In genomic region chr21:29297483-29298347, GRCh38 we compare ENCODE assay signal across 8 cellular contexts. TPM values are rescaled to one million over a fixed set of nuclear protein-coding genes. Genes with fewer than 3 reads are reported as not detected.
DNase-seq lines count a peak whose midpoint lies in the region; ATAC-seq, FAIRE-seq and TF ChIP-seq lines count a peak whose summit lies in the region.

No MANE protein-coding gene starts in this region.

- no peaks in the 10 kb centered on the region for H3K9me3 ChIP-seq in T-helper 17 cell (ENCODE audit: control insufficient read depth, low read length, poor library complexity, severe bottlenecking)
- no peaks in the 10 kb centered on the region for H3K9me3 ChIP-seq in sigmoid colon
- no peaks in the 10 kb centered on the region for H3K9me3 ChIP-seq in small intestine (ENCODE audit: control insufficient read depth, low read depth)

- peaks cover 15% of the 10 kb centered on the region for H3K27me3 Mint-ChIP-seq in GM23338 (ENCODE audit: insufficient read depth, low read depth, poor library complexity)
- H3K27me3 Mint-ChIP-seq in T-helper 17 cell, result no peaks in the 10 kb centered on the region

- H3K27me3 ChIP-seq in GM23338 (ENCODE audit: insufficient read depth) (peaks cover 16% of the 10 kb centered on the region), sigmoid colon (no peaks in the 10 kb centered on the region), small intestine (ENCODE audit: control insufficient read depth in 2 of 2, insufficient read depth in 2 of 2, low read length in 2 of 2) (no peaks in the 10 kb centered on the region)

- H3K36me3 ChIP-seq in GM23338 (ENCODE audit: insufficient read depth) (no peaks in the 10 kb centered on the region), sigmoid colon (no peaks in the 10 kb centered on the region), small intestine (ENCODE audit: control insufficient read depth in 2 of 2, insufficient read depth in 2 of 2, low read length in 2 of 2) (no peaks in the 10 kb centered on the region)

- no peak overlapping the region for H3K27ac Mint-ChIP-seq in GM23338
- peak overlapping the region; percentile 29 for H3K27ac Mint-ChIP-seq in T-helper 17 cell

- peaks cover 29% of the 10 kb centered on the region for H3K4me1 Mint-ChIP-seq in GM23338
- peaks cover 47% of the 10 kb centered on the region for H3K4me1 Mint-ChIP-seq in T-helper 17 cell

- peak overlapping the region; percentile 90 for H3K4me3 ChIP-seq in GM23338
- H3K4me3 ChIP-seq in fibroblast of villous mesenchyme (ENCODE audit: low read depth, low read length), result peak overlapping the region; percentile 82
- peak overlapping the region in 3 of 4 donors; percentile 59 to 96 (median 96) for H3K4me3 ChIP-seq in sigmoid colon
- peak overlapping the region in 1 of 2 donors; percentile 99 for H3K4me3 ChIP-seq in small intestine (ENCODE audit: low read depth in 1 of 2, low read length in 2 of 2)

- H3F3A ChIP-seq in GM23338 (replicated peaks; ENCODE audit: low read depth), result no peaks in the 10 kb centered on the region

- peaks cover 21% of the 10 kb centered on the region for H3K4me1 ChIP-seq in GM23338 (ENCODE audit: insufficient read depth)
- H3K4me1 ChIP-seq in sigmoid colon, result peaks cover 0 to 39% (median 30%) of the 10 kb centered on the region in 4 donors
- H3K4me1 ChIP-seq in small intestine (ENCODE audit: control insufficient read depth in 2 of 2, insufficient read depth in 1 of 2, low read depth in 1 of 2, low read length in 1 of 2), result peaks cover 3 to 5% of the 10 kb centered on the region in 2 donors

- TF ChIP-seq POLR2A in sigmoid colon (IDR thresholded peaks at IDR 0.05), result no peak

- H3K4me2 ChIP-seq in GM23338, result peak overlapping the region; percentile 85

- no peak overlapping the region for H2AFZ ChIP-seq in GM23338

- no peak for DNase-seq in GM23338 (ENCODE audit: low spot score)
- DNase-seq in T-helper 17 cell, result no peak
- DNase-seq in fibroblast of villous mesenchyme (ENCODE audit: low read depth), result no peak
- DNase-seq in sigmoid colon, result no peak
- DNase-seq in small intestine, result no peak
- no peak for DNase-seq in occipital lobe (lab: John Stamatoyannopoulos, UW)
- DNase-seq in AG08395 (ENCODE audit: low spot score), result no peak
- DNase-seq in SHP77 treated with DMSO at 0.1 percent for 48 hours (lab: John Stamatoyannopoulos, UW), result no peak

- H3K79me2 ChIP-seq in GM23338 (replicated peaks; ENCODE audit: insufficient read depth), result peaks cover 36% of the 10 kb centered on the region

- no peaks in the 10 kb centered on the region for H3K9me2 ChIP-seq in GM23338 (ENCODE audit: insufficient read depth)

- intact Hi-C loops in sigmoid colon (cut with DNase I), result loop anchor here (1.0 to 2.0 kb wide), 4 partner anchors 45 to 133 kb away; no protein-coding TSS in a partner anchor

- no peak for TF ChIP-seq EP300 in sigmoid colon (IDR thresholded peaks at IDR 0.05)

- peaks cover 23% of the 10 kb centered on the region for H4K20me1 ChIP-seq in GM23338 (replicated peaks; ENCODE audit: insufficient read depth)

- whole genome bisulfite sequencing in sigmoid colon, 2 donors, result 77 to 86% methylated on average over 27 of the region's 27 CpGs
- WGBS in small intestine, 3 donors, result 75 to 82% (median 76%) methylated on average over 27 of the region's 27 CpGs

- ATAC-seq in GM23338 (peak; percentile 2; the same call in 2 of the 3 replicates), T-helper 17 cell (no peak)

- H3K27ac ChIP-seq in GM23338 (ENCODE audit: low read depth) (no peak overlapping the region), sigmoid colon (peak overlapping the region; percentile 87 to 97 (median 92)), small intestine (ENCODE audit: low read depth in 1 of 2, low read length in 1 of 2) (peak overlapping the region in 1 of 2 donors; percentile 57)

- H3K4me3 Mint-ChIP-seq in GM23338, result peak overlapping the region; percentile 74
- H3K4me3 Mint-ChIP-seq in T-helper 17 cell, result peak overlapping the region; percentile 74

- peaks cover 18% of the 10 kb centered on the region for H3K9me3 Mint-ChIP-seq in GM23338

- TF ChIP-seq CTCF in GM23338 (conservative IDR thresholded peaks at IDR 0.05; ENCODE audit: low read depth in 2 of 2), result no peak
- no peak for TF ChIP-seq CTCF in fibroblast of villous mesenchyme (IDR thresholded peaks at IDR 0.05; ENCODE audit: insufficient read depth, low read depth, low read length)
- no peak for TF ChIP-seq CTCF in sigmoid colon (IDR thresholded peaks at IDR 0.05)

- no peak for FAIRE-seq in small intestine (lab: Jason Lieb, UNC)

- H3K36me3 Mint-ChIP-seq in GM23338 (ENCODE audit: low read depth) (peaks cover 11% of the 10 kb centered on the region; the same call in 2 of the 3 replicates), T-helper 17 cell (ENCODE audit: low read depth) (no peaks in the 10 kb centered on the region)

TF ChIP-seq in GM23338, 12 proteins besides CTCF, POLR2A, EP300 and RAD21:
- TF ChIP-seq ZNF114 (CRISPR knock-in tag; IDR thresholded peaks at IDR 0.05) (no peak), CREB1 (CRISPR knock-in tag; IDR thresholded peaks at IDR 0.05; ENCODE audit: low read depth) (no peak), EZH2 (IDR thresholded peaks at IDR 0.05; ENCODE audit: low read depth, unreplicated experiment) (no peak), STAT1 (IDR thresholded peaks at IDR 0.05; ENCODE audit: unreplicated experiment) (no peak), NANOG (IDR thresholded peaks at IDR 0.05; ENCODE audit: borderline replicate concordance) (no peak), POLR2AphosphoS5 (IDR thresholded peaks at IDR 0.05; ENCODE audit: low read depth) (no peak), ETS1 (IDR thresholded peaks at IDR 0.05) (no peak), ZNF331 (CRISPR knock-in tag; IDR thresholded peaks at IDR 0.05; ENCODE audit: low read depth) (no peak)

RNA-seq across cellular contexts. Expression of gene BACH1, which starts 1.0 kb away (rescaled TPM):
- 41.2 and 41.4 TPM in 2 replicates for total RNA-seq in GM23338 (2014; rRNA removed; shearing (Covaris generic))
- polyA plus RNA-seq in GM23338 (2016; fragmentation: Nextera tagmentation; extraction: Ambion mirVana) (18.4 and 18.9 TPM in 2 replicates), sigmoid colon (10 to 100 TPM in 2 of 3 donors, 1 to 10 TPM in 1; 8.4 to 16.6 (median 10.1) TPM), small intestine (10 to 100 TPM in 1 of 3 donors, 1 to 10 TPM in 2; 6.5 to 10.5 (median 7.8) TPM)
- total RNA-seq in T-helper 17 cell (10 to 100 TPM; 55.6 to 64.2 TPM), fibroblast of villous mesenchyme (112 and 138 TPM in 2 replicates), sigmoid colon (10 to 100 TPM; 47.1 to 89.6 (median 85.0) TPM), occipital lobe (127 TPM)
